Comparison of ENCODE assay signal across 1 cellular context in the genomic region with DNA sequence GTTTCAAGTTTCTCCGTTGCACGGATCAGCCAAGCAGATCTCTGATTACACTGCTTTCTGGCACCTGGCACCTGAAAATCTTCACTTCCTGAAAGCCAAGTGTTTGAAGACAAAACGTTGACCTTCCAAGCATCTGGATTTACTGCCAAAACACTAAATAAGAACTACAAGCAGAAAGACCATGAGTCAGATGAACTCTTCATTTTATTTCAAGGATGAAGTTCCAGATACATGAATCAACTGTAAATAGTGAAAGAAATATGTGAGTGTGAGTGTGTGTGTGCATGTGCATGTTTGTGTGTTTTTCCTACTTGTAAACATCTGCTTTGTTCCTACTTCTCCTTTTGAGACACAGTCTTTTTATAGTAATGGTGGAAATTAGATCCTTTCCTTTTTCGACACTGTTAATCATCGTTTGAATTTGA.
TF ChIP-seq lines count a peak whose summit lies in the region.

No MANE protein-coding gene starts in this region.

TF ChIP-seq in H1, 55 proteins besides CTCF, POLR2A, EP300 and RAD21:
- TF ChIP-seq JUN (IDR thresholded peaks at IDR 0.05; ENCODE audit: low read depth, low read length) (no peak), MAFK (IDR thresholded peaks at IDR 0.05; ENCODE audit: low read depth, low read length) (no peak), SUZ12 (IDR thresholded peaks at IDR 0.05; ENCODE audit: low read length) (no peak), SIX5 (IDR thresholded peaks at IDR 0.05; ENCODE audit: low read depth, low read length) (no peak), YY1 (IDR thresholded peaks at IDR 0.05; ENCODE audit: low read depth, low read length) (no peak), NANOG (IDR thresholded peaks at IDR 0.05; ENCODE audit: insufficient read depth, low read depth, low read length, poor library complexity, severe bottlenecking) (no peak), CTBP2 (IDR thresholded peaks at IDR 0.05; ENCODE audit: borderline replicate concordance, insufficient read depth, insufficient read length, low read length) (no peak), EZH2 (IDR thresholded peaks at IDR 0.05; ENCODE audit: low read depth, low read length, severe bottlenecking) (no peak), RXRA (IDR thresholded peaks at IDR 0.05; ENCODE audit: insufficient read depth, low read depth, low read length) (no peak), CREB1 (IDR thresholded peaks at IDR 0.05) (no peak), SRF (IDR thresholded peaks at IDR 0.05; ENCODE audit: low read depth, low read length) (no peak), RNF2 (IDR thresholded peaks at IDR 0.05; ENCODE audit: borderline replicate concordance, low read depth, low read length, missing control alignments, poor library complexity, severe bottlenecking) (no peak)
- TF ChIP-seq, protein P1, sequence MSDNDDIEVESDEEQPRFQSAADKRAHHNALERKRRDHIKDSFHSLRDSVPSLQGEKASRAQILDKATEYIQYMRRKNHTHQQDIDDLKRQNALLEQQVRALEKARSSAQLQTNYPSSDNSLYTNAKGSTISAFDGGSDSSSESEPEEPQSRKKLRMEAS (IDR thresholded peaks at IDR 0.05): no peak
- TF ChIP-seq, protein P2, sequence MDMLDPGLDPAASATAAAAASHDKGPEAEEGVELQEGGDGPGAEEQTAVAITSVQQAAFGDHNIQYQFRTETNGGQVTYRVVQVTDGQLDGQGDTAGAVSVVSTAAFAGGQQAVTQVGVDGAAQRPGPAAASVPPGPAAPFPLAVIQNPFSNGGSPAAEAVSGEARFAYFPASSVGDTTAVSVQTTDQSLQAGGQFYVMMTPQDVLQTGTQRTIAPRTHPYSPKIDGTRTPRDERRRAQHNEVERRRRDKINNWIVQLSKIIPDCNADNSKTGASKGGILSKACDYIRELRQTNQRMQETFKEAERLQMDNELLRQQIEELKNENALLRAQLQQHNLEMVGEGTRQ (IDR thresholded peaks at IDR 0.05; ENCODE audit: low read length): no peak
- TF ChIP-seq, protein P3, sequence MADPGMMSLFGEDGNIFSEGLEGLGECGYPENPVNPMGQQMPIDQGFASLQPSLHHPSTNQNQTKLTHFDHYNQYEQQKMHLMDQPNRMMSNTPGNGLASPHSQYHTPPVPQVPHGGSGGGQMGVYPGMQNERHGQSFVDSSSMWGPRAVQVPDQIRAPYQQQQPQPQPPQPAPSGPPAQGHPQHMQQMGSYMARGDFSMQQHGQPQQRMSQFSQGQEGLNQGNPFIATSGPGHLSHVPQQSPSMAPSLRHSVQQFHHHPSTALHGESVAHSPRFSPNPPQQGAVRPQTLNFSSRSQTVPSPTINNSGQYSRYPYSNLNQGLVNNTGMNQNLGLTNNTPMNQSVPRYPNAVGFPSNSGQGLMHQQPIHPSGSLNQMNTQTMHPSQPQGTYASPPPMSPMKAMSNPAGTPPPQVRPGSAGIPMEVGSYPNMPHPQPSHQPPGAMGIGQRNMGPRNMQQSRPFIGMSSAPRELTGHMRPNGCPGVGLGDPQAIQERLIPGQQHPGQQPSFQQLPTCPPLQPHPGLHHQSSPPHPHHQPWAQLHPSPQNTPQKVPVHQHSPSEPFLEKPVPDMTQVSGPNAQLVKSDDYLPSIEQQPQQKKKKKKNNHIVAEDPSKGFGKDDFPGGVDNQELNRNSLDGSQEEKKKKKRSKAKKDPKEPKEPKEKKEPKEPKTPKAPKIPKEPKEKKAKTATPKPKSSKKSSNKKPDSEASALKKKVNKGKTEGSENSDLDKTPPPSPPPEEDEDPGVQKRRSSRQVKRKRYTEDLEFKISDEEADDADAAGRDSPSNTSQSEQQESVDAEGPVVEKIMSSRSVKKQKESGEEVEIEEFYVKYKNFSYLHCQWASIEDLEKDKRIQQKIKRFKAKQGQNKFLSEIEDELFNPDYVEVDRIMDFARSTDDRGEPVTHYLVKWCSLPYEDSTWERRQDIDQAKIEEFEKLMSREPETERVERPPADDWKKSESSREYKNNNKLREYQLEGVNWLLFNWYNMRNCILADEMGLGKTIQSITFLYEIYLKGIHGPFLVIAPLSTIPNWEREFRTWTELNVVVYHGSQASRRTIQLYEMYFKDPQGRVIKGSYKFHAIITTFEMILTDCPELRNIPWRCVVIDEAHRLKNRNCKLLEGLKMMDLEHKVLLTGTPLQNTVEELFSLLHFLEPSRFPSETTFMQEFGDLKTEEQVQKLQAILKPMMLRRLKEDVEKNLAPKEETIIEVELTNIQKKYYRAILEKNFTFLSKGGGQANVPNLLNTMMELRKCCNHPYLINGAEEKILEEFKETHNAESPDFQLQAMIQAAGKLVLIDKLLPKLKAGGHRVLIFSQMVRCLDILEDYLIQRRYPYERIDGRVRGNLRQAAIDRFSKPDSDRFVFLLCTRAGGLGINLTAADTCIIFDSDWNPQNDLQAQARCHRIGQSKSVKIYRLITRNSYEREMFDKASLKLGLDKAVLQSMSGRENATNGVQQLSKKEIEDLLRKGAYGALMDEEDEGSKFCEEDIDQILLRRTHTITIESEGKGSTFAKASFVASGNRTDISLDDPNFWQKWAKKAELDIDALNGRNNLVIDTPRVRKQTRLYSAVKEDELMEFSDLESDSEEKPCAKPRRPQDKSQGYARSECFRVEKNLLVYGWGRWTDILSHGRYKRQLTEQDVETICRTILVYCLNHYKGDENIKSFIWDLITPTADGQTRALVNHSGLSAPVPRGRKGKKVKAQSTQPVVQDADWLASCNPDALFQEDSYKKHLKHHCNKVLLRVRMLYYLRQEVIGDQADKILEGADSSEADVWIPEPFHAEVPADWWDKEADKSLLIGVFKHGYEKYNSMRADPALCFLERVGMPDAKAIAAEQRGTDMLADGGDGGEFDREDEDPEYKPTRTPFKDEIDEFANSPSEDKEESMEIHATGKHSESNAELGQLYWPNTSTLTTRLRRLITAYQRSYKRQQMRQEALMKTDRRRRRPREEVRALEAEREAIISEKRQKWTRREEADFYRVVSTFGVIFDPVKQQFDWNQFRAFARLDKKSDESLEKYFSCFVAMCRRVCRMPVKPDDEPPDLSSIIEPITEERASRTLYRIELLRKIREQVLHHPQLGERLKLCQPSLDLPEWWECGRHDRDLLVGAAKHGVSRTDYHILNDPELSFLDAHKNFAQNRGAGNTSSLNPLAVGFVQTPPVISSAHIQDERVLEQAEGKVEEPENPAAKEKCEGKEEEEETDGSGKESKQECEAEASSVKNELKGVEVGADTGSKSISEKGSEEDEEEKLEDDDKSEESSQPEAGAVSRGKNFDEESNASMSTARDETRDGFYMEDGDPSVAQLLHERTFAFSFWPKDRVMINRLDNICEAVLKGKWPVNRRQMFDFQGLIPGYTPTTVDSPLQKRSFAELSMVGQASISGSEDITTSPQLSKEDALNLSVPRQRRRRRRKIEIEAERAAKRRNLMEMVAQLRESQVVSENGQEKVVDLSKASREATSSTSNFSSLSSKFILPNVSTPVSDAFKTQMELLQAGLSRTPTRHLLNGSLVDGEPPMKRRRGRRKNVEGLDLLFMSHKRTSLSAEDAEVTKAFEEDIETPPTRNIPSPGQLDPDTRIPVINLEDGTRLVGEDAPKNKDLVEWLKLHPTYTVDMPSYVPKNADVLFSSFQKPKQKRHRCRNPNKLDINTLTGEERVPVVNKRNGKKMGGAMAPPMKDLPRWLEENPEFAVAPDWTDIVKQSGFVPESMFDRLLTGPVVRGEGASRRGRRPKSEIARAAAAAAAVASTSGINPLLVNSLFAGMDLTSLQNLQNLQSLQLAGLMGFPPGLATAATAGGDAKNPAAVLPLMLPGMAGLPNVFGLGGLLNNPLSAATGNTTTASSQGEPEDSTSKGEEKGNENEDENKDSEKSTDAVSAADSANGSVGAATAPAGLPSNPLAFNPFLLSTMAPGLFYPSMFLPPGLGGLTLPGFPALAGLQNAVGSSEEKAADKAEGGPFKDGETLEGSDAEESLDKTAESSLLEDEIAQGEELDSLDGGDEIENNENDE (IDR thresholded peaks at IDR 0.05; ENCODE audit: insufficient replicate concordance, low read length): no peak
